ENCODE assay signal across 16 cellular contexts in genomic region chr10:56466005-56466404, GRCh38.
A peak's percentile ranks its signal among the peaks of the same experiment; 100 is the strongest.
DNase-seq lines count a peak whose midpoint lies in the region; ATAC-seq and TF ChIP-seq lines count a peak whose summit lies in the region.
"Had no signal": no experiment of that assay in that cellular context is flagged by ENCODE, and none has a peak within 500 bp of the region (broad histone marks: within the 10 kb centered on the region; RNA-seq: fewer than 3 reads in every experiment).

No MANE protein-coding gene starts in this region.

- 82 to 84% methylated on average over 6 of the region's 6 CpGs for WGBS in heart right ventricle, 2 donors
- 80 to 85% methylated on average over 2 to 6 of the region's 6 CpGs for WGBS in endodermal cell (ENCODE audit: insufficient coverage in 1 of 2, insufficient read length in 1 of 2), 2 experiments

- no peak overlapping the region for H3K4me3 ChIP-seq in heart right ventricle
- no peak overlapping the region for H3K4me3 ChIP-seq in osteoblast (ENCODE audit: insufficient read depth, low read length)
- H3K4me3 ChIP-seq in endodermal cell (ENCODE audit: low read length): no peak overlapping the region

- H3K36me3 ChIP-seq in heart right ventricle (no peaks in the 10 kb centered on the region), osteoblast (ENCODE audit: insufficient read depth, low read length) (no peaks in the 10 kb centered on the region), endodermal cell (ENCODE audit: control insufficient read depth, insufficient read depth, low read length) (no peaks in the 10 kb centered on the region)

- no peak overlapping the region for H3K27ac Mint-ChIP-seq in chondrocyte (ENCODE audit: unreplicated experiment)
- no peak overlapping the region for H3K27ac Mint-ChIP-seq in endodermal cell
- H3K27ac Mint-ChIP-seq: CD4-positive, alpha-beta memory T cell had no signal

- H3K4me2 ChIP-seq in osteoblast (ENCODE audit: insufficient read depth, low read length): no peak overlapping the region

- intact Hi-C loops in Right ventricle myocardium superior (cut with DNase I): no loop called here
- intact Hi-C loops in heart right ventricle (cut with DNase I): no loop called here

- no peak overlapping the region for H2AFZ ChIP-seq in osteoblast (ENCODE audit: low read length)

- no peaks in the 10 kb centered on the region for H4K20me1 ChIP-seq in osteoblast (ENCODE audit: insufficient read depth, low read length)

- H3K27me3 ChIP-seq in heart right ventricle (no peaks in the 10 kb centered on the region), osteoblast (ENCODE audit: insufficient read depth, low read length) (no peaks in the 10 kb centered on the region), endodermal cell (ENCODE audit: control insufficient read depth, insufficient read depth, low read length, poor library complexity, severe bottlenecking) (no peaks in the 10 kb centered on the region)

- H3K27me3 Mint-ChIP-seq in chondrocyte (ENCODE audit: low read depth) (peaks cover 5% of the 10 kb centered on the region), endodermal cell (ENCODE audit: insufficient read depth) (no peaks in the 10 kb centered on the region)
- H3K27me3 Mint-ChIP-seq: CD4-positive, alpha-beta memory T cell had no signal

- H3K27ac ChIP-seq in heart right ventricle (no peak overlapping the region), osteoblast (ENCODE audit: low read depth, low read length) (no peak overlapping the region), endodermal cell (ENCODE audit: low read depth, low read length) (no peak overlapping the region)

- DNase-seq in Right ventricle myocardium superior (peak; percentile 29), heart right ventricle (no peak), chondrocyte (ENCODE audit: low spot score) (peak; percentile 57), osteoblast (ENCODE audit: insufficient read length, low spot score, missing footprints) (peak; percentile 38), endodermal cell (no peak)
- DNase-seq in stimulated activated naive CD4-positive, alpha-beta T cell treated with Interleukin-2 at 50 U/mL for 16 hours (lab: John Stamatoyannopoulos, UW): no peak
- DNase-seq: C1 segment of cervical spinal cord; Calu3; CD4-positive, alpha-beta memory T cell; COR-L47; DMS53; DMS79 treated with DMSO at 0.1 percent for 48 hours; GF-D8; GOT3; HCEC 1CT had no signal

- H3K36me3 Mint-ChIP-seq in chondrocyte (ENCODE audit: low read depth) (no peaks in the 10 kb centered on the region), endodermal cell (ENCODE audit: low read depth) (no peaks in the 10 kb centered on the region)
- H3K36me3 Mint-ChIP-seq: CD4-positive, alpha-beta memory T cell had no signal

- H3K79me2 ChIP-seq in osteoblast (ENCODE audit: insufficient read depth, low read length): no peaks in the 10 kb centered on the region

- H3K4me1 ChIP-seq in heart right ventricle (no peaks in the 10 kb centered on the region), osteoblast (ENCODE audit: insufficient read depth, low read length) (no peaks in the 10 kb centered on the region), endodermal cell (ENCODE audit: control insufficient read depth, insufficient read depth, low read length) (no peaks in the 10 kb centered on the region)

- H3K9ac ChIP-seq in endodermal cell (ENCODE audit: extremely low read depth, low read length, poor library complexity, severe bottlenecking): no peak overlapping the region

- TF ChIP-seq CTCF in heart right ventricle (IDR thresholded peaks at IDR 0.05) (no peak), chondrocyte (IDR thresholded peaks at IDR 0.05) (no peak), osteoblast (IDR thresholded peaks at IDR 0.05; ENCODE audit: extremely low read depth, low read depth, low read length) (no peak), endodermal cell (conservative IDR thresholded peaks at IDR 0.05) (no peak)

- H3K4me1 Mint-ChIP-seq in chondrocyte (ENCODE audit: low read depth): no peaks in the 10 kb centered on the region
- H3K4me1 Mint-ChIP-seq in endodermal cell: no peaks in the 10 kb centered on the region
- H3K4me1 Mint-ChIP-seq: CD4-positive, alpha-beta memory T cell had no signal

- no peaks in the 10 kb centered on the region for H3K9me3 ChIP-seq in heart right ventricle
- H3K9me3 ChIP-seq in osteoblast (ENCODE audit: low read depth, low read length): no peaks in the 10 kb centered on the region
- H3K9me3 ChIP-seq in endodermal cell (ENCODE audit: control insufficient read depth, low read length): no peaks in the 10 kb centered on the region

- H3K4me3 Mint-ChIP-seq in chondrocyte (ENCODE audit: unreplicated experiment) (no peak overlapping the region), endodermal cell (no peak overlapping the region)
- H3K4me3 Mint-ChIP-seq: CD4-positive, alpha-beta memory T cell had no signal

- no peak for ATAC-seq in Right ventricle myocardium superior (ENCODE audit: poor library complexity)
- ATAC-seq in heart right ventricle: no peak
- ATAC-seq in HG03378 (IDR thresholded peaks at IDR 0.05; ENCODE audit: unreplicated experiment): no peak

- peaks cover 3% of the 10 kb centered on the region for H3K9me3 Mint-ChIP-seq in chondrocyte (ENCODE audit: low read depth)
- H3K9me3 Mint-ChIP-seq in endodermal cell: no peaks in the 10 kb centered on the region

Comparison
In these comparisons a context has a peak if more than half of its experiments do, and no peak if none do; other contexts are left out.
1. DNase-seq: peak in Right ventricle myocardium superior (single experiment), chondrocyte (single experiment) and osteoblast (single experiment); none in heart right ventricle (0 of 2), stimulated activated naive CD4-positive, alpha-beta T cell treated with Interleukin-2 at 50 U/mL for 16 hours (single experiment) and endodermal cell (single experiment).